Comparison of ENCODE assay signal across 1 cellular context in genomic region chr2:192250961-192251360, GRCh38.
TF ChIP-seq lines count a peak whose summit lies in the region.

No MANE protein-coding gene starts in this region.

TF ChIP-seq in GM23338, 12 proteins besides CTCF, POLR2A, EP300 and RAD21 (continued from another document):
- no peak for TF ChIP-seq ETS1 (IDR thresholded peaks at IDR 0.05)
- TF ChIP-seq, protein P1, sequence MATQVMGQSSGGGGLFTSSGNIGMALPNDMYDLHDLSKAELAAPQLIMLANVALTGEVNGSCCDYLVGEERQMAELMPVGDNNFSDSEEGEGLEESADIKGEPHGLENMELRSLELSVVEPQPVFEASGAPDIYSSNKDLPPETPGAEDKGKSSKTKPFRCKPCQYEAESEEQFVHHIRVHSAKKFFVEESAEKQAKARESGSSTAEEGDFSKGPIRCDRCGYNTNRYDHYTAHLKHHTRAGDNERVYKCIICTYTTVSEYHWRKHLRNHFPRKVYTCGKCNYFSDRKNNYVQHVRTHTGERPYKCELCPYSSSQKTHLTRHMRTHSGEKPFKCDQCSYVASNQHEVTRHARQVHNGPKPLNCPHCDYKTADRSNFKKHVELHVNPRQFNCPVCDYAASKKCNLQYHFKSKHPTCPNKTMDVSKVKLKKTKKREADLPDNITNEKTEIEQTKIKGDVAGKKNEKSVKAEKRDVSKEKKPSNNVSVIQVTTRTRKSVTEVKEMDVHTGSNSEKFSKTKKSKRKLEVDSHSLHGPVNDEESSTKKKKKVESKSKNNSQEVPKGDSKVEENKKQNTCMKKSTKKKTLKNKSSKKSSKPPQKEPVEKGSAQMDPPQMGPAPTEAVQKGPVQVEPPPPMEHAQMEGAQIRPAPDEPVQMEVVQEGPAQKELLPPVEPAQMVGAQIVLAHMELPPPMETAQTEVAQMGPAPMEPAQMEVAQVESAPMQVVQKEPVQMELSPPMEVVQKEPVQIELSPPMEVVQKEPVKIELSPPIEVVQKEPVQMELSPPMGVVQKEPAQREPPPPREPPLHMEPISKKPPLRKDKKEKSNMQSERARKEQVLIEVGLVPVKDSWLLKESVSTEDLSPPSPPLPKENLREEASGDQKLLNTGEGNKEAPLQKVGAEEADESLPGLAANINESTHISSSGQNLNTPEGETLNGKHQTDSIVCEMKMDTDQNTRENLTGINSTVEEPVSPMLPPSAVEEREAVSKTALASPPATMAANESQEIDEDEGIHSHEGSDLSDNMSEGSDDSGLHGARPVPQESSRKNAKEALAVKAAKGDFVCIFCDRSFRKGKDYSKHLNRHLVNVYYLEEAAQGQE (IDR thresholded peaks at IDR 0.05; ENCODE audit: unreplicated experiment) = no peak
